ENCODE assay signal across 18 cellular contexts in genomic region chr11:107619926-107620325, GRCh38. TPM values are rescaled to one million over a fixed set of nuclear protein-coding genes. Genes with fewer than 3 reads are reported as not detected.
"Had no signal": no experiment of that assay in that cellular context is flagged by ENCODE, and none has a peak within 500 bp of the region (broad histone marks: within the 10 kb centered on the region; RNA-seq: fewer than 3 reads in every experiment).

No MANE protein-coding gene starts in this region.

- H3K36me3 ChIP-seq: prostate gland, SJSA1 had no signal

- FAIRE-seq: urothelium cell line had no signal

- H3K9me3 ChIP-seq: mucosa of descending colon, prostate gland, SJSA1, testis had no signal

- H3K27ac ChIP-seq: coronary artery, prostate gland, SJSA1, testis had no signal

- H3K4me3 ChIP-seq: coronary artery, lung, mucosa of descending colon, prostate gland, SJSA1, testis had no signal

- DNase-seq: activated CD4-positive, alpha-beta memory T cell treated with anti-CD3 and anti-CD28 coated beads for 36 hours; activated gamma-delta T cell treated with Interleukin-2 at 50 U/mL for 16 hours; activated naive CD8-positive, alpha-beta T cell treated with anti-CD3 and anti-CD28 coated beads, Interleukin-2, amount 10 ng/mL, durations not matched to agents 7 days and 5 days; activated T-cell treated with anti-CD3 and anti-CD28 coated beads, Interleukin-2, amount 50 U/mL, for 72 hours; aorta; left cardiac atrium; mucosa of descending colon; natural killer cell; occipital lobe; stimulated activated CD4-positive, alpha-beta T cell treated with anti-CD3 and anti-CD28 coated beads, Interleukin-15, amount 100 ng/mL, for 24 hours; stimulated activated CD4-positive, alpha-beta T cell treated with anti-CD3 and anti-CD28 coated beads, Interleukin-4, amount 100 ng/mL, for 24 hours; SW 1271; testis had no signal

- ATAC-seq: activated T-cell treated with anti-CD3 and anti-CD28 coated beads, Interleukin-2, amount 50 U/mL, for 72 hours; left cardiac atrium; mucosa of descending colon; natural killer cell had no signal

- H3K4me1 ChIP-seq: prostate gland, SJSA1, testis had no signal

- H3K27me3 ChIP-seq: SJSA1, testis had no signal

RNA-seq across cellular contexts. Expression of gene ELMOD1, which starts 29.0 kb away (rescaled TPM):
- total RNA-seq: activated naive CD8-positive, alpha-beta T cell treated with anti-CD3 and anti-CD28 coated beads, Interleukin-2, amount 10 ng/mL, durations not matched to agents 7 days and 5 days; activated T-cell treated with anti-CD3 and anti-CD28 coated beads, Interleukin-2, amount 50 U/mL, for 72 hours; natural killer cell had no signal
- polyA plus RNA-seq: aorta had no signal
